Comparison of ENCODE assay signal across 17 cellular contexts in genomic region chr6:144741659-144742058, GRCh38.
A peak's percentile ranks its signal among the peaks of the same experiment; 100 is the strongest.
DNase-seq lines count a peak whose midpoint lies in the region; ATAC-seq and TF ChIP-seq lines count a peak whose summit lies in the region.
"Had no signal": no experiment of that assay in that cellular context is flagged by ENCODE, and none has a peak within 500 bp of the region (broad histone marks: within the 10 kb centered on the region; RNA-seq: fewer than 3 reads in every experiment).

No MANE protein-coding gene starts in this region.

- no peak for TF ChIP-seq POLR2A in right lobe of liver (IDR thresholded peaks at IDR 0.05)

- H3K36me3 ChIP-seq in right lobe of liver, result no peaks in the 10 kb centered on the region

- peak overlapping the region; percentile 65; the same call in 1 of the 2 replicates for H3K27ac Mint-ChIP-seq in WTC11

- DNase-seq in NCI-H2029 treated with DMSO at 0.1 percent for 48 hours (lab: John Stamatoyannopoulos, UW) (peak; percentile 8), NCI-H2029 (lab: John Stamatoyannopoulos, UW) (no peak), WTC11 (ENCODE audit: low spot score) (no peak), right lobe of liver (no peak)
- no peak for DNase-seq in activated T-cell treated with anti-CD3 and anti-CD28 coated beads, Interleukin-2, amount 50 U/mL, for 1 hour
- DNase-seq in activated T-cell treated with anti-CD3 and anti-CD28 coated beads, Interleukin-2, amount 50 U/mL, for 4 hours, result no peak
- DNase-seq: Calu3, GF-D8, Karpas-422, MM.1S, NCI-H1436 treated with DMSO at 0.1 percent for 48 hours, NCI-H2227 treated with DMSO at 0.1 percent for 48 hours, NCI-H526 treated with DMSO at 0.1 percent for 48 hours had no signal

- H3K9me3 Mint-ChIP-seq in WTC11, result no peaks in the 10 kb centered on the region
- H3K9me3 Mint-ChIP-seq in activated T-cell treated with anti-CD3 and anti-CD28 coated beads, Interleukin-2, amount 50 U/mL, for 4 hours, result no peaks in the 10 kb centered on the region

- H3K4me1 Mint-ChIP-seq in WTC11, result peaks cover 20% of the 10 kb centered on the region
- no peaks in the 10 kb centered on the region for H3K4me1 Mint-ChIP-seq in activated T-cell treated with anti-CD3 and anti-CD28 coated beads, Interleukin-2, amount 50 U/mL, for 4 hours (ENCODE audit: low read depth)

- peaks cover 0 to 11% (median 4%) of the 10 kb centered on the region in 4 donors for H3K4me1 ChIP-seq in right lobe of liver
- H3K4me1 ChIP-seq: A549 had no signal

- no peak overlapping the region for H3K4me3 Mint-ChIP-seq in WTC11
- H3K4me3 Mint-ChIP-seq in activated T-cell treated with anti-CD3 and anti-CD28 coated beads, Interleukin-2, amount 50 U/mL, for 4 hours, result no peak overlapping the region

- H3K4me3 ChIP-seq in right lobe of liver, result no peak overlapping the region
- H3K4me3 ChIP-seq: A549 had no signal

- no peaks in the 10 kb centered on the region for H3K27me3 Mint-ChIP-seq in WTC11 (ENCODE audit: low read depth)
- H3K27me3 Mint-ChIP-seq in activated T-cell treated with anti-CD3 and anti-CD28 coated beads, Interleukin-2, amount 50 U/mL, for 4 hours (ENCODE audit: low read depth), result no peaks in the 10 kb centered on the region

- no peak for TF ChIP-seq CTCF in WTC11 (IDR thresholded peaks at IDR 0.05)
- no peak for TF ChIP-seq CTCF in right lobe of liver (IDR thresholded peaks at IDR 0.05)

- CTCF ChIA-PET in WTC11 (lab: Charles Lee), result no interaction called here

- H3K9me3 ChIP-seq in right lobe of liver, result no peaks in the 10 kb centered on the region
- H3K9me3 ChIP-seq: A549 had no signal

- no peaks in the 10 kb centered on the region for H3K36me3 Mint-ChIP-seq in WTC11
- H3K36me3 Mint-ChIP-seq in activated T-cell treated with anti-CD3 and anti-CD28 coated beads, Interleukin-2, amount 50 U/mL, for 4 hours (ENCODE audit: insufficient read depth), result peaks cover 25% of the 10 kb centered on the region

- POLR2A ChIA-PET in WTC11 (lab: Charles Lee), result no interaction called here

- no peak overlapping the region for H3K27ac ChIP-seq in right lobe of liver
- H3K27ac ChIP-seq: A549, C4-2B had no signal

- H3K27me3 ChIP-seq in right lobe of liver, result no peaks in the 10 kb centered on the region

- WGBS in right lobe of liver (ENCODE audit: insufficient coverage, low coverage, low lambda C conversion rate, missing lambda C conversion rate), result 53% methylated on average over 2 of the region's 3 CpGs

- intact Hi-C loops in right lobe of liver (cut with DNase I), result no loop called here

- no peak for ATAC-seq in WTC11
- peak; percentile 37 to 69 (median 54) for ATAC-seq in right lobe of liver
- ATAC-seq in activated T-cell treated with anti-CD3 and anti-CD28 coated beads, Interleukin-2, amount 50 U/mL, for 4 hours, result no peak
- no peak for ATAC-seq in HG02884 (IDR thresholded peaks at IDR 0.05; ENCODE audit: unreplicated experiment)
- no peak for ATAC-seq in GM19395 (IDR thresholded peaks at IDR 0.05; ENCODE audit: unreplicated experiment)
- ATAC-seq: A549 had no signal

TF ChIP-seq in WTC11, 78 proteins besides CTCF, POLR2A, EP300 and RAD21:
- TF ChIP-seq NFE2L1 (CRISPR knock-in tag; IDR thresholded peaks at IDR 0.05) (no peak), ZNF512 (CRISPR knock-in tag; IDR thresholded peaks at IDR 0.05; ENCODE audit: borderline replicate concordance) (no peak), ZNF671 (CRISPR knock-in tag; IDR thresholded peaks at IDR 0.05) (no peak), NFATC4 (CRISPR knock-in tag; IDR thresholded peaks at IDR 0.05) (no peak)
TF ChIP-seq in WTC11: peak in this region for 0.

Comparison
In these comparisons a context has a peak if more than half of its experiments do, and no peak if none do; other contexts are left out.
1. ATAC-seq: peak in right lobe of liver (4 of 4); none in WTC11 (single experiment), activated T-cell treated with anti-CD3 and anti-CD28 coated beads, Interleukin-2, amount 50 U/mL, for 4 hours (0 of 2), HG02884 (single experiment) and GM19395 (single experiment).